ENCODE assay signal across 12 cellular contexts in genomic region chr1:23533288-23534130, GRCh38. TPM values are rescaled to one million over a fixed set of nuclear protein-coding genes. Genes with fewer than 3 reads are reported as not detected.
DNase-seq lines count a peak whose midpoint lies in the region; ATAC-seq and TF ChIP-seq lines count a peak whose summit lies in the region.
"Had no signal": no experiment of that assay in that cellular context is flagged by ENCODE, and none has a peak within 500 bp of the region (broad histone marks: within the 10 kb centered on the region; RNA-seq: fewer than 3 reads in every experiment).

No MANE protein-coding gene starts in this region.

- no peaks in the 10 kb centered on the region for H3K9me3 Mint-ChIP-seq in activated T-helper 2 cell treated with anti-CD3 and anti-CD28 coated beads, Interferon-gamma antibody, Interleukin-2, Interleukin-4, amounts not matched to agents 10 μg/mL and 5 μg/mL and 100 μg/mL, durations not matched to agents 14 hours and 24 hours and 36 hours
- H3K9me3 Mint-ChIP-seq in natural killer cell treated with Interleukin-12 subunit alpha and Interleukin-12 subunit beta and Interleukin-15 and Interleukin-18, amount 100 ng/mL, for 72 hours: no peaks in the 10 kb centered on the region

- TF ChIP-seq CTCF in GM12865 (IDR thresholded peaks at IDR 0.05; ENCODE audit: insufficient read depth, low read depth, low read length, missing control alignments): no peak

- H3K27me3 Mint-ChIP-seq in activated T-helper 2 cell treated with anti-CD3 and anti-CD28 coated beads, Interferon-gamma antibody, Interleukin-2, Interleukin-4, amounts not matched to agents 10 μg/mL and 5 μg/mL and 100 μg/mL, durations not matched to agents 14 hours and 24 hours and 36 hours (ENCODE audit: low read depth): no peaks in the 10 kb centered on the region
- H3K27me3 Mint-ChIP-seq in natural killer cell treated with Interleukin-12 subunit alpha and Interleukin-12 subunit beta and Interleukin-15 and Interleukin-18, amount 100 ng/mL, for 72 hours: no peaks in the 10 kb centered on the region

- H3K27ac Mint-ChIP-seq in activated T-helper 2 cell treated with anti-CD3 and anti-CD28 coated beads, Interferon-gamma antibody, Interleukin-2, Interleukin-4, amounts not matched to agents 10 μg/mL and 5 μg/mL and 100 μg/mL, durations not matched to agents 14 hours and 24 hours and 36 hours: peak overlapping the region; percentile 44
- H3K27ac Mint-ChIP-seq in natural killer cell treated with Interleukin-12 subunit alpha and Interleukin-12 subunit beta and Interleukin-15 and Interleukin-18, amount 100 ng/mL, for 72 hours: peak overlapping the region; percentile 29 to 57

- H3K36me3 Mint-ChIP-seq in activated T-helper 2 cell treated with anti-CD3 and anti-CD28 coated beads, Interferon-gamma antibody, Interleukin-2, Interleukin-4, amounts not matched to agents 10 μg/mL and 5 μg/mL and 100 μg/mL, durations not matched to agents 14 hours and 24 hours and 36 hours (ENCODE audit: low read depth): no peaks in the 10 kb centered on the region
- H3K36me3 Mint-ChIP-seq in natural killer cell treated with Interleukin-12 subunit alpha and Interleukin-12 subunit beta and Interleukin-15 and Interleukin-18, amount 100 ng/mL, for 72 hours: no peaks in the 10 kb centered on the region

- intact Hi-C loops in activated T-helper 2 cell treated with anti-CD3 and anti-CD28 coated beads, Interferon-gamma antibody, Interleukin-2, Interleukin-4, amounts not matched to agents 10 μg/mL and 5 μg/mL and 100 μg/mL, durations not matched to agents 14 hours and 24 hours and 36 hours (cut with micrococcal nuclease): no loop called here

- DNase-seq in GM12865 (ENCODE audit: low read depth): peak; percentile 78
- DNase-seq in NOMO-1 treated with DMSO at 0.1 percent for 48 hours (lab: John Stamatoyannopoulos, UW; ENCODE audit: unreplicated experiment): peak; percentile 98
- no peak for DNase-seq in activated T-helper 2 cell treated with anti-CD3 and anti-CD28 coated beads, Interferon-gamma antibody, Interleukin-2, Interleukin-4, amounts not matched to agents 10 μg/mL and 5 μg/mL and 100 μg/mL, durations not matched to agents 14 hours and 24 hours and 36 hours (ENCODE audit: low spot score)
- DNase-seq in natural killer cell treated with Interleukin-12 subunit alpha and Interleukin-12 subunit beta and Interleukin-15 and Interleukin-18, amount 100 ng/mL, for 72 hours (ENCODE audit: low spot score): no peak
- no peak for DNase-seq in NCI-H774 (lab: John Stamatoyannopoulos, UW)
- no peak for DNase-seq in NK-92 (lab: John Stamatoyannopoulos, UW; ENCODE audit: unreplicated experiment)
- DNase-seq: activated naive CD4-positive, alpha-beta T cell; DMS79 treated with DMSO at 0.1 percent for 48 hours; dorsolateral prefrontal cortex; midbrain had no signal

- H3K4me3 ChIP-seq in GM12865 (ENCODE audit: low read depth, low read length): no peak overlapping the region
- H3K4me3 ChIP-seq: dorsolateral prefrontal cortex had no signal

- ATAC-seq in natural killer cell treated with Interleukin-12 subunit alpha and Interleukin-12 subunit beta and Interleukin-15 and Interleukin-18, amount 100 ng/mL, for 72 hours: peak; percentile 74 to 76
- ATAC-seq in HG02759 (IDR thresholded peaks at IDR 0.05; ENCODE audit: unreplicated experiment) (no peak), GM19395 (IDR thresholded peaks at IDR 0.05; ENCODE audit: unreplicated experiment) (no peak)

- peaks cover 48% of the 10 kb centered on the region for H3K4me1 Mint-ChIP-seq in activated T-helper 2 cell treated with anti-CD3 and anti-CD28 coated beads, Interferon-gamma antibody, Interleukin-2, Interleukin-4, amounts not matched to agents 10 μg/mL and 5 μg/mL and 100 μg/mL, durations not matched to agents 14 hours and 24 hours and 36 hours (ENCODE audit: low read depth)
- H3K4me1 Mint-ChIP-seq in natural killer cell treated with Interleukin-12 subunit alpha and Interleukin-12 subunit beta and Interleukin-15 and Interleukin-18, amount 100 ng/mL, for 72 hours (ENCODE audit: low read depth in 2 of 2): peaks cover 27 to 40% of the 10 kb centered on the region in 2 donors

- peak overlapping the region; percentile 31 for H3K4me3 Mint-ChIP-seq in activated T-helper 2 cell treated with anti-CD3 and anti-CD28 coated beads, Interferon-gamma antibody, Interleukin-2, Interleukin-4, amounts not matched to agents 10 μg/mL and 5 μg/mL and 100 μg/mL, durations not matched to agents 14 hours and 24 hours and 36 hours (ENCODE audit: low read depth)
- H3K4me3 Mint-ChIP-seq in natural killer cell treated with Interleukin-12 subunit alpha and Interleukin-12 subunit beta and Interleukin-15 and Interleukin-18, amount 100 ng/mL, for 72 hours: peak overlapping the region; percentile 68

RNA-seq across cellular contexts. Expression of gene E2F2, which starts 2.5 kb away (rescaled TPM):
- total RNA-seq in activated T-helper 2 cell treated with anti-CD3 and anti-CD28 coated beads, Interferon-gamma antibody, Interleukin-2, Interleukin-4, amounts not matched to agents 10 μg/mL and 5 μg/mL and 100 μg/mL, durations not matched to agents 14 hours and 24 hours and 36 hours: 17.2 and 18.6 TPM in 2 replicates
- total RNA-seq in natural killer cell treated with Interleukin-12 subunit alpha and Interleukin-12 subunit beta and Interleukin-15 and Interleukin-18, amount 100 ng/mL, for 72 hours: 10 to 100 TPM; 10.7 to 15.5 TPM

RNA-seq across cellular contexts. Expression of gene ID3, which starts 25.8 kb away (rescaled TPM):
- 24.7 and 26.9 TPM in 2 replicates for total RNA-seq in activated T-helper 2 cell treated with anti-CD3 and anti-CD28 coated beads, Interferon-gamma antibody, Interleukin-2, Interleukin-4, amounts not matched to agents 10 μg/mL and 5 μg/mL and 100 μg/mL, durations not matched to agents 14 hours and 24 hours and 36 hours
- 1 to 10 TPM; 2.6 to 5.0 TPM for total RNA-seq in natural killer cell treated with Interleukin-12 subunit alpha and Interleukin-12 subunit beta and Interleukin-15 and Interleukin-18, amount 100 ng/mL, for 72 hours

RNA-seq across cellular contexts. Expression of gene ASAP3, which starts 49.5 kb away (rescaled TPM):
- 0.48 TPM in 1 of 2 replicates, not detected in the other for total RNA-seq in activated T-helper 2 cell treated with anti-CD3 and anti-CD28 coated beads, Interferon-gamma antibody, Interleukin-2, Interleukin-4, amounts not matched to agents 10 μg/mL and 5 μg/mL and 100 μg/mL, durations not matched to agents 14 hours and 24 hours and 36 hours
- not detected for total RNA-seq in natural killer cell treated with Interleukin-12 subunit alpha and Interleukin-12 subunit beta and Interleukin-15 and Interleukin-18, amount 100 ng/mL, for 72 hours

Comparison
In these comparisons a context has a peak if more than half of its experiments do, and no peak if none do; other contexts are left out.
1. DNase-seq: peak in GM12865 (single experiment) and NOMO-1 treated with DMSO at 0.1 percent for 48 hours (single experiment); none in activated T-helper 2 cell treated with anti-CD3 and anti-CD28 coated beads, Interferon-gamma antibody, Interleukin-2, Interleukin-4, amounts not matched to agents 10 μg/mL and 5 μg/mL and 100 μg/mL, durations not matched to agents 14 hours and 24 hours and 36 hours (single experiment), natural killer cell treated with Interleukin-12 subunit alpha and Interleukin-12 subunit beta and Interleukin-15 and Interleukin-18, amount 100 ng/mL, for 72 hours (single experiment), NCI-H774 (single experiment) and NK-92 (single experiment).
2. ATAC-seq: peak in natural killer cell treated with Interleukin-12 subunit alpha and Interleukin-12 subunit beta and Interleukin-15 and Interleukin-18, amount 100 ng/mL, for 72 hours (2 of 2); none in HG02759 (single experiment) and GM19395 (single experiment).